In genomic region chr6:42047220-42047590, GRCh38 we compare ENCODE assay signal across 8 cellular contexts. TPM values are rescaled to one million over a fixed set of nuclear protein-coding genes. Genes with fewer than 3 reads are reported as not detected.
DNase-seq lines count a peak whose midpoint lies in the region; ATAC-seq and TF ChIP-seq lines count a peak whose summit lies in the region.
"Had no signal": no experiment of that assay in that cellular context is flagged by ENCODE, and none has a peak within 500 bp of the region (broad histone marks: within the 10 kb centered on the region; RNA-seq: fewer than 3 reads in every experiment).

No MANE protein-coding gene starts in this region.

- H3K27me3 ChIP-seq in OCI-LY1 (ENCODE audit: insufficient read depth, low read length) = 0 out of 2 replicates have a peak, but pooled peaks cover 4% of the 10 kb centered on the region
- H3K27me3 ChIP-seq in liver (ENCODE audit: control insufficient read depth in 4 of 4, insufficient read depth in 4 of 4, low read length in 3 of 4) = no peaks in the 10 kb centered on the region
- H3K27me3 ChIP-seq in stomach smooth muscle (ENCODE audit: control insufficient read depth in 1 of 2, insufficient read depth in 2 of 2, low read length in 2 of 2) = no peaks in the 10 kb centered on the region

- H3K9ac ChIP-seq in OCI-LY1 (ENCODE audit: low read length) = no peak overlapping the region; the same call in 1 of the 2 replicates
- peak overlapping the region in 1 of 2 donors; percentile 63 for H3K9ac ChIP-seq in liver (ENCODE audit: low read depth in 1 of 2, low read length in 2 of 2)
- H3K9ac ChIP-seq in stomach smooth muscle (ENCODE audit: low read length in 2 of 2) = peak overlapping the region; percentile 60 to 66

- H3K4me2 ChIP-seq in OCI-LY1 (ENCODE audit: low read length) = peak overlapping the region; percentile 91; the same call in 1 of the 2 replicates

- H2AFZ ChIP-seq in OCI-LY1 (ENCODE audit: low read length) = no peak overlapping the region

- H3K27ac ChIP-seq in OCI-LY1 (ENCODE audit: low read depth, low read length, poor library complexity, severe bottlenecking) (no peak overlapping the region), liver (ENCODE audit: low read depth in 1 of 2, low read length in 2 of 2) (peak overlapping the region in 1 of 2 donors; percentile 91), stomach smooth muscle (ENCODE audit: low read length) (peak overlapping the region; percentile 92)

- no peaks in the 10 kb centered on the region for H3K36me3 Mint-ChIP-seq in activated naive CD8-positive, alpha-beta T cell treated with anti-CD3 and anti-CD28 coated beads, Interleukin-2, amount 50 U/mL, for 24 hours (ENCODE audit: low read depth)

- H3K9me2 ChIP-seq in OCI-LY1 (ENCODE audit: low read depth, low read length) = no peaks in the 10 kb centered on the region

- H3K36me3 ChIP-seq in OCI-LY1 (ENCODE audit: insufficient read depth, low read length) = no peaks in the 10 kb centered on the region
- no peaks in the 10 kb centered on the region for H3K36me3 ChIP-seq in liver (ENCODE audit: control insufficient read depth in 4 of 4, insufficient read depth in 3 of 4, low read depth in 1 of 4, low read length in 3 of 4)
- no peaks in the 10 kb centered on the region for H3K36me3 ChIP-seq in stomach smooth muscle (ENCODE audit: control insufficient read depth in 2 of 2, insufficient read depth in 2 of 2, low read length in 2 of 2)

- no peak for ATAC-seq in activated naive CD8-positive, alpha-beta T cell treated with anti-CD3 and anti-CD28 coated beads, Interleukin-2, amount 50 U/mL, for 24 hours

- TF ChIP-seq CTCF in OCI-LY1 (IDR thresholded peaks at IDR 0.05; ENCODE audit: low read length) (no peak), liver (IDR thresholded peaks at IDR 0.05; ENCODE audit: low read depth, low read length, missing input control) (no peak)

- TF ChIP-seq RAD21 in liver (IDR thresholded peaks at IDR 0.05) = no peak

- 0 out of 2 replicates have a peak, but pooled peaks cover 7% of the 10 kb centered on the region for H3F3A ChIP-seq in OCI-LY1 (ENCODE audit: insufficient read depth, low read length)

- no peaks in the 10 kb centered on the region for H4K20me1 ChIP-seq in OCI-LY1 (ENCODE audit: insufficient read depth, low read length)

- H3K4me3 Mint-ChIP-seq in activated naive CD8-positive, alpha-beta T cell treated with anti-CD3 and anti-CD28 coated beads, Interleukin-2, amount 50 U/mL, for 24 hours = peak overlapping the region; percentile 98

- H3K4me3 ChIP-seq in OCI-LY1 (ENCODE audit: low read depth, low read length, poor library complexity, severe bottlenecking) (no peak overlapping the region), liver (ENCODE audit: low read depth in 1 of 3, low read length in 3 of 3) (peak overlapping the region in 2 of 3 donors; percentile 5 to 19), stomach smooth muscle (ENCODE audit: low read length in 2 of 2) (peak overlapping the region; percentile 77 to 91)

- H3K27me3 Mint-ChIP-seq in activated naive CD8-positive, alpha-beta T cell treated with anti-CD3 and anti-CD28 coated beads, Interleukin-2, amount 50 U/mL, for 24 hours = no peaks in the 10 kb centered on the region

- H3K9me3 ChIP-seq in OCI-LY1 (ENCODE audit: low read length) (no peaks in the 10 kb centered on the region), liver (ENCODE audit: control insufficient read depth in 4 of 4, low read length in 3 of 4) (no peaks in the 10 kb centered on the region), stomach smooth muscle (ENCODE audit: control insufficient read depth in 2 of 2, low read length in 2 of 2) (no peaks in the 10 kb centered on the region)

- H3K27ac Mint-ChIP-seq in activated naive CD8-positive, alpha-beta T cell treated with anti-CD3 and anti-CD28 coated beads, Interleukin-2, amount 50 U/mL, for 24 hours = peak overlapping the region; percentile 80

- WGBS in liver = 68% methylated on average over 4 of the region's 4 CpGs

- H3K79me2 ChIP-seq in OCI-LY1 (ENCODE audit: insufficient read depth, low read length) = no peaks in the 10 kb centered on the region

- H3K4me1 ChIP-seq in OCI-LY1 (ENCODE audit: insufficient read depth, low read length, severe bottlenecking) (peaks cover 67% of the 10 kb centered on the region), liver (ENCODE audit: control insufficient read depth in 4 of 4, insufficient read depth in 4 of 4, low read length in 3 of 4) (peaks cover 1 to 55% (median 33%) of the 10 kb centered on the region in 4 donors), stomach smooth muscle (ENCODE audit: control insufficient read depth, insufficient read depth, low read length) (peaks cover 74% of the 10 kb centered on the region)

- DNase-seq in activated naive CD8-positive, alpha-beta T cell treated with anti-CD3 and anti-CD28 coated beads, Interleukin-2, amount 50 U/mL, for 24 hours = no peak
- DNase-seq in UCSD-AML1 (lab: John Stamatoyannopoulos, UW; ENCODE audit: unreplicated experiment) = no peak
- no peak for DNase-seq in NCI-H2227 (lab: John Stamatoyannopoulos, UW; ENCODE audit: unreplicated experiment)
- DNase-seq in mesenteric fat pad (ENCODE audit: low spot score) = no peak
- DNase-seq: activated gamma-delta T cell had no signal

- H3K4me1 Mint-ChIP-seq in activated naive CD8-positive, alpha-beta T cell treated with anti-CD3 and anti-CD28 coated beads, Interleukin-2, amount 50 U/mL, for 24 hours = peaks cover 88% of the 10 kb centered on the region

- H3K9me3 Mint-ChIP-seq in activated naive CD8-positive, alpha-beta T cell treated with anti-CD3 and anti-CD28 coated beads, Interleukin-2, amount 50 U/mL, for 24 hours = no peaks in the 10 kb centered on the region

TF ChIP-seq in liver, 16 proteins besides CTCF, POLR2A, EP300 and RAD21:
- TF ChIP-seq ZBTB33 (IDR thresholded peaks at IDR 0.05) = no peak
- TF ChIP-seq GABPA (IDR thresholded peaks at IDR 0.05 in 1 of 2, conservative IDR thresholded peaks at IDR 0.05 in 1 of 2) = no peak
- TF ChIP-seq HNF4A (conservative IDR thresholded peaks at IDR 0.05) = no peak
- no peak for TF ChIP-seq RXRA (IDR thresholded peaks at IDR 0.05)
- TF ChIP-seq TAF1 (conservative IDR thresholded peaks at IDR 0.05) = no peak

RNA-seq across cellular contexts. Expression of gene TAF8, which starts 3.1 kb away (rescaled TPM):
- total RNA-seq in liver (10 to 100 TPM in 1 of 2 donors, 1 to 10 TPM in 1; 9.0 to 11.3 TPM), mesenteric fat pad (36.8 TPM)
- 1 to 10 TPM; 3.9 to 5.9 TPM for polyA plus RNA-seq in liver
